12 cellular contexts compared by ENCODE assay signal in genomic region chr18:54684786-54685185, GRCh38.
DNase-seq lines count a peak whose midpoint lies in the region; TF ChIP-seq lines count a peak whose summit lies in the region.
"Had no signal": no experiment of that assay in that cellular context is flagged by ENCODE, and none has a peak within 500 bp of the region (broad histone marks: within the 10 kb centered on the region; RNA-seq: fewer than 3 reads in every experiment).

No MANE protein-coding gene starts in this region.

- H2AFZ ChIP-seq in trophoblast cell (ENCODE audit: insufficient read depth, low read length, poor library complexity), result no peak overlapping the region

- no peaks in the 10 kb centered on the region for H3K9me3 ChIP-seq in trophoblast cell (ENCODE audit: insufficient read depth, low read depth, low read length)
- H3K9me3 ChIP-seq: esophagus squamous epithelium had no signal

- H3K79me2 ChIP-seq in trophoblast cell (ENCODE audit: control insufficient read depth, insufficient read depth, low read length, poor library complexity), result no peaks in the 10 kb centered on the region

- no peak overlapping the region for H4K8ac ChIP-seq in trophoblast cell (ENCODE audit: low read depth, low read length)

- no peak for TF ChIP-seq CTCF in fibroblast of villous mesenchyme (IDR thresholded peaks at IDR 0.05; ENCODE audit: insufficient read depth, low read depth, low read length)

- H3K18ac ChIP-seq in trophoblast cell (ENCODE audit: low read length), result no peak overlapping the region

- H3K23ac ChIP-seq in trophoblast cell (ENCODE audit: low read length), result no peak overlapping the region

- no CpG with 5 or more reads among the region's 6 CpGs for WGBS in trophoblast cell (ENCODE audit: extremely low coverage, insufficient coverage, insufficient read length)

- peak; percentile 20 for DNase-seq in DMS53 treated with DMSO at 0.1 percent for 48 hours (lab: John Stamatoyannopoulos, UW; ENCODE audit: unreplicated experiment)
- DNase-seq in SK-N-DZ (ENCODE audit: low spot score), result peak; percentile 28
- peak; percentile 74 for DNase-seq in fibroblast of villous mesenchyme (ENCODE audit: low read depth)
- DNase-seq in trophoblast cell, result peak; percentile 19 to 60
- no peak for DNase-seq in AG08396 (ENCODE audit: low spot score)
- DNase-seq in stimulated activated CD4-positive, alpha-beta T cell treated with anti-CD3 and anti-CD28 coated beads, Interleukin-15, amount 100 ng/mL, for 24 hours, result no peak
- no peak for DNase-seq in SIG-M5 (lab: John Stamatoyannopoulos, UW)
- DNase-seq in hippocampal formation (lab: John Stamatoyannopoulos, UW), result no peak
- DNase-seq: activated CD4-positive, CD25-positive, alpha-beta regulatory T cell treated with anti-CD3 and anti-CD28 coated beads, Interleukin-2, amount 50 U/mL, for 72 hours; esophagus squamous epithelium; NCI-H345; stimulated activated naive CD4-positive, alpha-beta T cell treated with Interleukin-2 at 50 U/mL for 16 hours had no signal

- H2BK5ac ChIP-seq in trophoblast cell (ENCODE audit: low read depth, low read length, poor library complexity), result no peak overlapping the region

- H3K27ac ChIP-seq in trophoblast cell (ENCODE audit: low read depth, low read length), result no peak overlapping the region
- H3K27ac ChIP-seq: esophagus squamous epithelium had no signal

- no peak overlapping the region for H3K9ac ChIP-seq in trophoblast cell (ENCODE audit: low read length)

- no peak overlapping the region for H2AK5ac ChIP-seq in trophoblast cell (ENCODE audit: low read length)

- no peak overlapping the region for H4K91ac ChIP-seq in trophoblast cell (ENCODE audit: low read depth, low read length)

- H3K4me1 ChIP-seq in trophoblast cell (ENCODE audit: control insufficient read depth in 1 of 2, insufficient read depth in 2 of 2, low read length in 2 of 2), result no peaks in the 10 kb centered on the region
- H3K4me1 ChIP-seq: esophagus squamous epithelium had no signal

- no peak overlapping the region for H2BK120ac ChIP-seq in trophoblast cell (ENCODE audit: insufficient read depth, low read length, poor library complexity)

- no peaks in the 10 kb centered on the region for H3K36me3 ChIP-seq in trophoblast cell (ENCODE audit: control insufficient read depth in 1 of 2, insufficient read depth in 2 of 2, low read length in 2 of 2)
- H3K36me3 ChIP-seq: esophagus squamous epithelium had no signal

- H3K27me3 ChIP-seq in trophoblast cell (ENCODE audit: insufficient read depth, low read length), result no peaks in the 10 kb centered on the region
- H3K27me3 ChIP-seq: esophagus squamous epithelium had no signal

- H4K12ac ChIP-seq in trophoblast cell (ENCODE audit: low read depth, low read length), result no peak overlapping the region

- no peak overlapping the region for H3K14ac ChIP-seq in trophoblast cell (ENCODE audit: low read length)

- H2BK12ac ChIP-seq in trophoblast cell (ENCODE audit: low read length), result no peak overlapping the region

- H3K4ac ChIP-seq in trophoblast cell (ENCODE audit: low read depth, low read length), result no peak overlapping the region

- H3K4me3 ChIP-seq in fibroblast of villous mesenchyme (ENCODE audit: low read depth, low read length) (no peak overlapping the region), trophoblast cell (ENCODE audit: low read depth, low read length) (no peak overlapping the region)
- H3K4me3 ChIP-seq: esophagus squamous epithelium had no signal

- H3K79me1 ChIP-seq in trophoblast cell (ENCODE audit: low read length), result no peaks in the 10 kb centered on the region

- H3K4me2 ChIP-seq in trophoblast cell (ENCODE audit: low read length), result no peak overlapping the region

Comparison
In these comparisons a context has a peak if more than half of its experiments do, and no peak if none do; other contexts are left out.
1. DNase-seq: peak in DMS53 treated with DMSO at 0.1 percent for 48 hours (single experiment), SK-N-DZ (single experiment), fibroblast of villous mesenchyme (single experiment) and trophoblast cell (2 of 2); none in AG08396 (single experiment), stimulated activated CD4-positive, alpha-beta T cell treated with anti-CD3 and anti-CD28 coated beads, Interleukin-15, amount 100 ng/mL, for 24 hours (single experiment), SIG-M5 (single experiment) and hippocampal formation (0 of 2).